Comparison of ENCODE assay signal across 11 cellular contexts in the genomic region with DNA sequence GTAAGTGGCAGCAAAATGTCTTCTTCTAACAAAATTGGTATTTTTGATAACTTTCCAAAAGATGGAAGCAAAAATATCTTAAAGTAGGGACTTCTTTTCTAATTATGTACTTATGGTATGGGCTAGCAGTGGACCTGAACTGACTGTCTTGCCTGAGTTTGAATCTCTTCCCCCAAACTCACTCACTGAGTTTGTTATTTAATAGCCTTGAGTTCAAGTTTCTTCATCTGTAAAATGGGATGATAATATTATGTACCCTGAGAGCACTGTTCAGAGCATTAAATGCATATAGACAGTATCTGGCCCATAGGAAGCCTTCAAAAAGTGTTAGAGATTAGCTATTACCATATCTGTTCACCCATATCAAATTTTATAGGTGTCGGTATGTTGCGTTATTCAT.
DNase-seq lines count a peak whose midpoint lies in the region; ATAC-seq and TF ChIP-seq lines count a peak whose summit lies in the region.
"Had no signal": no experiment of that assay in that cellular context is flagged by ENCODE, and none has a peak within 500 bp of the region (broad histone marks: within the 10 kb centered on the region; RNA-seq: fewer than 3 reads in every experiment).

No MANE protein-coding gene starts in this region.

- H3K36me3 Mint-ChIP-seq in activated CD4-positive, alpha-beta T cell treated with anti-CD3 and anti-CD28 coated beads, Interleukin-2, amount 10 ng/mL, durations not matched to agents 24 days and 14 days (ENCODE audit: low read depth) = no peaks in the 10 kb centered on the region

- no peak overlapping the region for H2AFZ ChIP-seq in SU-DHL-6 (ENCODE audit: low read depth, low read length, severe bottlenecking)

- 0 out of 2 replicates have a peak overlapping the region, but pooled peaks have one; percentile 5 for H3K27ac ChIP-seq in SU-DHL-6 (ENCODE audit: low read depth, low read length)
- no peak overlapping the region for H3K27ac ChIP-seq in rectal smooth muscle tissue (ENCODE audit: low read depth, low read length)
- H3K27ac ChIP-seq: parathyroid adenoma, thoracic aorta had no signal

- peak; percentile 11 for ATAC-seq in GM18517 (IDR thresholded peaks at IDR 0.05; ENCODE audit: unreplicated experiment)
- peak; percentile 2 for ATAC-seq in GM21786 (IDR thresholded peaks at IDR 0.05; ENCODE audit: unreplicated experiment)
- ATAC-seq in HG02623 (IDR thresholded peaks at IDR 0.05; ENCODE audit: unreplicated experiment) = no peak
- ATAC-seq in GM19351 (IDR thresholded peaks at IDR 0.05; ENCODE audit: unreplicated experiment) = no peak

- no peaks in the 10 kb centered on the region for H3K4me1 ChIP-seq in rectal smooth muscle tissue (ENCODE audit: control insufficient read depth, insufficient read depth, low read length)
- H3K4me1 ChIP-seq: parathyroid adenoma had no signal

- no peaks in the 10 kb centered on the region for H3K9me2 ChIP-seq in SU-DHL-6 (replicated peaks; ENCODE audit: insufficient read depth, low read length)

- H3K36me3 ChIP-seq in SU-DHL-6 (ENCODE audit: low read length) (no peaks in the 10 kb centered on the region), rectal smooth muscle tissue (ENCODE audit: control insufficient read depth, insufficient read depth, low read length) (no peaks in the 10 kb centered on the region)
- H3K36me3 ChIP-seq: thoracic aorta had no signal

- no peaks in the 10 kb centered on the region for H3K27me3 Mint-ChIP-seq in activated CD4-positive, alpha-beta T cell treated with anti-CD3 and anti-CD28 coated beads, Interleukin-2, amount 10 ng/mL, durations not matched to agents 24 days and 14 days

- H3K9me3 Mint-ChIP-seq in activated CD4-positive, alpha-beta T cell treated with anti-CD3 and anti-CD28 coated beads, Interleukin-2, amount 10 ng/mL, durations not matched to agents 24 days and 14 days = no peaks in the 10 kb centered on the region

- intact Hi-C loops in activated CD4-positive, alpha-beta T cell treated with anti-CD3 and anti-CD28 coated beads, Interleukin-2, amount 10 ng/mL, durations not matched to agents 24 days and 14 days (cut with micrococcal nuclease) = no loop called here

- H3K27ac Mint-ChIP-seq in activated CD4-positive, alpha-beta T cell treated with anti-CD3 and anti-CD28 coated beads, Interleukin-2, amount 10 ng/mL, durations not matched to agents 24 days and 14 days = no peak overlapping the region

- H3K27me3 ChIP-seq in SU-DHL-6 (ENCODE audit: low read length) (no peaks in the 10 kb centered on the region), rectal smooth muscle tissue (ENCODE audit: control insufficient read depth, insufficient read depth, low read length) (no peaks in the 10 kb centered on the region)

- no peaks in the 10 kb centered on the region for H3K79me2 ChIP-seq in SU-DHL-6 (ENCODE audit: insufficient read depth, low read length)
- H3K79me2 ChIP-seq: parathyroid adenoma had no signal

- H3K9ac ChIP-seq in SU-DHL-6 (ENCODE audit: low read length) (no peak overlapping the region), rectal smooth muscle tissue (ENCODE audit: low read length) (no peak overlapping the region)
- H3K9ac ChIP-seq: parathyroid adenoma had no signal

- H3K4me3 Mint-ChIP-seq in activated CD4-positive, alpha-beta T cell treated with anti-CD3 and anti-CD28 coated beads, Interleukin-2, amount 10 ng/mL, durations not matched to agents 24 days and 14 days = no peak overlapping the region

- peak overlapping the region; percentile 43 for H3K4me2 ChIP-seq in SU-DHL-6 (ENCODE audit: low read depth, low read length, poor library complexity, severe bottlenecking)

- DNase-seq in activated CD4-positive, alpha-beta T cell treated with anti-CD3 and anti-CD28 coated beads, Interleukin-2, amount 10 ng/mL, durations not matched to agents 24 days and 14 days = no peak
- no peak for DNase-seq in T-helper 1 cell
- DNase-seq: NCI-H1092 treated with DMSO at 0.1 percent for 48 hours had no signal

- H3K9me3 ChIP-seq in SU-DHL-6 (ENCODE audit: insufficient read depth, low read length) = no peaks in the 10 kb centered on the region
- H3K9me3 ChIP-seq: thoracic aorta had no signal

- peaks cover 13% of the 10 kb centered on the region for H3K4me1 Mint-ChIP-seq in activated CD4-positive, alpha-beta T cell treated with anti-CD3 and anti-CD28 coated beads, Interleukin-2, amount 10 ng/mL, durations not matched to agents 24 days and 14 days

- TF ChIP-seq CTCF in SU-DHL-6 (IDR thresholded peaks at IDR 0.05; ENCODE audit: insufficient read depth, low read length, poor library complexity, severe bottlenecking) = no peak

- H3K4me3 ChIP-seq in SU-DHL-6 (ENCODE audit: insufficient read depth, low read length, poor library complexity, severe bottlenecking) (no peak overlapping the region), rectal smooth muscle tissue (ENCODE audit: low read length) (peak overlapping the region; percentile 62)

- no peaks in the 10 kb centered on the region for H3F3A ChIP-seq in SU-DHL-6 (ENCODE audit: insufficient read depth)

- H4K20me1 ChIP-seq in SU-DHL-6 (ENCODE audit: low read depth, low read length) = no peaks in the 10 kb centered on the region

Comparison
In these comparisons a context has a peak if more than half of its experiments do, and no peak if none do; other contexts are left out.
1. ATAC-seq: peak in GM18517 (single experiment) and GM21786 (single experiment); none in HG02623 (single experiment) and GM19351 (single experiment).